In the genomic region with DNA sequence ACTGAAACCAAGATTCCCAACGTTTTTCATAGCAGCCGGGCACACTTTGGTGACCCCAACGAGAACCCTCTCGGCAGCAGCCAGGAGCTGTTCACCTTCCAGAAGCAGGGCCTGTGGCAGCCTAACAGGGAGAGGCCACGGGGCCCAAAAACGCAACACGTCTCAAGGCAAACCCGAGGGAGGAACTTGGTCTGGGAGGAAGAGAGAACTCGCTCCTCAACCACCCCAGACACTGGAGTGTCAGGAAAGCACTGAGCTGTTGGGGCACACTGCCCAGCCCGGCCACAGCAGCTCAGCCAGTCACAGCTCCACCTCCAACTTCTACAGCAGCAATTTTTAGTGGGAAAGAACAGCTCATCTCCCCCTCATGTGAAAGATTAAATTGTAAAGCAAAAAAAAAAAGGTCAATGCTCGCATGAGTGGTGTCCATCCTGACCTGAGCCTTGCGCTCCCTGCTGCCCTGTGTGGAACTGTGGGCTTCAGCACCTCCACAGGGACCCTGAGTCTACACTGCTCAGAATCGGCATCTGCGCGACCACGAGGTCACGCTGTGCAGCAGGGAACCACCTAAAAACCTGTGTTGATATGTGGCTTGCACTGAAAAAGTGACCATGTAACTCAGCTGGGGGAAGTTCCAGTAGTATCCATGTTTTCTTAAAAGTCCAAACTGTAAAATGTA, we compare ENCODE assay signal across 21 cellular contexts. TPM values are rescaled to one million over a fixed set of nuclear protein-coding genes. Genes with fewer than 3 reads are reported as not detected.
DNase-seq lines count a peak whose midpoint lies in the region; ATAC-seq and TF ChIP-seq lines count a peak whose summit lies in the region.
"Had no signal": no experiment of that assay in that cellular context is flagged by ENCODE, and none has a peak within 500 bp of the region (broad histone marks: within the 10 kb centered on the region; RNA-seq: fewer than 3 reads in every experiment).

No MANE protein-coding gene starts in this region.

- no peaks in the 10 kb centered on the region for H3K27me3 Mint-ChIP-seq in activated T-cell treated with anti-CD3 and anti-CD28 coated beads, Interleukin-2, amount 50 U/mL, for 24 hours
- H3K27me3 Mint-ChIP-seq in activated T-cell treated with anti-CD3 and anti-CD28 coated beads, Interleukin-2, amount 50 U/mL, for 4 hours (ENCODE audit: low read depth): no peaks in the 10 kb centered on the region
- H3K27me3 Mint-ChIP-seq: activated naive CD8-positive, alpha-beta T cell; CD8-positive, alpha-beta memory T cell had no signal

- H3K9me3 Mint-ChIP-seq in activated T-cell treated with anti-CD3 and anti-CD28 coated beads, Interleukin-2, amount 50 U/mL, for 24 hours: no peaks in the 10 kb centered on the region
- no peaks in the 10 kb centered on the region for H3K9me3 Mint-ChIP-seq in activated T-cell treated with anti-CD3 and anti-CD28 coated beads, Interleukin-2, amount 50 U/mL, for 4 hours
- H3K9me3 Mint-ChIP-seq: CD8-positive, alpha-beta memory T cell had no signal

- no peaks in the 10 kb centered on the region for H3K9me3 ChIP-seq in esophagus squamous epithelium
- no peaks in the 10 kb centered on the region for H3K9me3 ChIP-seq in ovary
- no peaks in the 10 kb centered on the region for H3K9me3 ChIP-seq in upper lobe of right lung
- H3K9me3 ChIP-seq: mucosa of descending colon, SJCRH30, stomach had no signal

- H3K4me3 Mint-ChIP-seq in activated T-cell treated with anti-CD3 and anti-CD28 coated beads, Interleukin-2, amount 50 U/mL, for 24 hours: no peak overlapping the region
- H3K4me3 Mint-ChIP-seq in activated T-cell treated with anti-CD3 and anti-CD28 coated beads, Interleukin-2, amount 50 U/mL, for 4 hours: no peak overlapping the region
- H3K4me3 Mint-ChIP-seq: activated naive CD8-positive, alpha-beta T cell; CD8-positive, alpha-beta memory T cell had no signal

- H3K27me3 ChIP-seq in esophagus squamous epithelium (no peaks in the 10 kb centered on the region), ovary (no peaks in the 10 kb centered on the region), upper lobe of right lung (no peaks in the 10 kb centered on the region)
- H3K27me3 ChIP-seq: cardiac muscle cell, SJCRH30, stomach had no signal

- H3K27ac Mint-ChIP-seq in activated T-cell treated with anti-CD3 and anti-CD28 coated beads, Interleukin-2, amount 50 U/mL, for 24 hours: peak overlapping the region; percentile 33
- H3K27ac Mint-ChIP-seq: activated naive CD8-positive, alpha-beta T cell had no signal

- no peak for TF ChIP-seq EP300 in ovary (IDR thresholded peaks at IDR 0.05)

- ATAC-seq in activated T-cell treated with anti-CD3 and anti-CD28 coated beads, Interleukin-2, amount 50 U/mL, for 4 hours: no peak
- ATAC-seq in upper lobe of right lung (no peak), GM19395 (IDR thresholded peaks at IDR 0.05; ENCODE audit: unreplicated experiment) (no peak), GM18511 (IDR thresholded peaks at IDR 0.05; ENCODE audit: unreplicated experiment) (no peak)
- ATAC-seq: mucosa of descending colon had no signal

- H3K4me1 Mint-ChIP-seq in activated T-cell treated with anti-CD3 and anti-CD28 coated beads, Interleukin-2, amount 50 U/mL, for 24 hours (ENCODE audit: low read depth): no peaks in the 10 kb centered on the region
- H3K4me1 Mint-ChIP-seq in activated T-cell treated with anti-CD3 and anti-CD28 coated beads, Interleukin-2, amount 50 U/mL, for 4 hours (ENCODE audit: low read depth): no peaks in the 10 kb centered on the region
- H3K4me1 Mint-ChIP-seq: CD8-positive, alpha-beta memory T cell had no signal

- peaks cover 29 to 94% (median 54%) of the 10 kb centered on the region in 3 donors for H3K4me1 ChIP-seq in esophagus squamous epithelium
- peaks cover 52% of the 10 kb centered on the region for H3K4me1 ChIP-seq in ovary (ENCODE audit: insufficient read depth)
- H3K4me1 ChIP-seq in upper lobe of right lung: no peaks in the 10 kb centered on the region
- H3K4me1 ChIP-seq: parathyroid adenoma, SJCRH30 had no signal

- peaks cover 98% of the 10 kb centered on the region for H3K36me3 Mint-ChIP-seq in activated T-cell treated with anti-CD3 and anti-CD28 coated beads, Interleukin-2, amount 50 U/mL, for 24 hours (ENCODE audit: low read depth)
- H3K36me3 Mint-ChIP-seq in activated T-cell treated with anti-CD3 and anti-CD28 coated beads, Interleukin-2, amount 50 U/mL, for 4 hours (ENCODE audit: insufficient read depth): peaks cover 39% of the 10 kb centered on the region

- intact Hi-C loops in esophagus squamous epithelium (cut with DNase I): no loop called here
- intact Hi-C loops in ovary (cut with DNase I): loop anchor here in 1 of 4 donors (5.0 kb wide), 1 partner anchor 78 kb away; the partner anchor contains the start of gene ECM2
- intact Hi-C loops in upper lobe of right lung (cut with DNase I): no loop called here

- H3K36me3 ChIP-seq in esophagus squamous epithelium: peaks cover 0 to 94% (median 28%) of the 10 kb centered on the region in 3 donors
- no peaks in the 10 kb centered on the region for H3K36me3 ChIP-seq in ovary
- peaks cover 60% of the 10 kb centered on the region for H3K36me3 ChIP-seq in upper lobe of right lung

- TF ChIP-seq CTCF in esophagus squamous epithelium (IDR thresholded peaks at IDR 0.05) (no peak), ovary (IDR thresholded peaks at IDR 0.05) (no peak), upper lobe of right lung (IDR thresholded peaks at IDR 0.05) (no peak)

- 70 to 71% methylated on average over 11 to 16 of the region's 17 CpGs for WGBS in esophagus squamous epithelium, 2 donors
- WGBS in ovary, 3 donors: 42 to 59% (median 47%) methylated on average over 17 of the region's 17 CpGs

- DNase-seq in activated T-cell treated with anti-CD3 and anti-CD28 coated beads, Interleukin-2, amount 50 U/mL, for 24 hours: no peak
- no peak for DNase-seq in activated T-cell treated with anti-CD3 and anti-CD28 coated beads, Interleukin-2, amount 50 U/mL, for 4 hours
- DNase-seq in esophagus squamous epithelium (lab: John Stamatoyannopoulos, UW) (no peak), ovary (peak in 3 of 5 donors; percentile 56 to 66 (median 58)), upper lobe of right lung (no peak), globus pallidus (ENCODE audit: low spot score) (no peak)
- DNase-seq: 8988T; activated CD8-positive, alpha-beta memory T cell treated with anti-CD3 and anti-CD28 coated beads, Interleukin-2, amount 50 U/mL, for 4 hours; CD8-positive, alpha-beta memory T cell; DND-41; glutamatergic neuron; mucosa of descending colon; NCI-H146; NCI-H345; SJCRH30; stomach had no signal

- H3K4me3 ChIP-seq in esophagus squamous epithelium (no peak overlapping the region), ovary (no peak overlapping the region), upper lobe of right lung (no peak overlapping the region)
- H3K4me3 ChIP-seq: cardiac muscle cell, mucosa of descending colon, SJCRH30, stomach had no signal

- no peak for TF ChIP-seq POLR2A in esophagus squamous epithelium (IDR thresholded peaks at IDR 0.05)
- TF ChIP-seq POLR2A in ovary (IDR thresholded peaks at IDR 0.05): no peak

- H3K27ac ChIP-seq in esophagus squamous epithelium (peak overlapping the region; percentile 81 to 92 (median 84)), ovary (peak overlapping the region; percentile 79 to 90), upper lobe of right lung (peak overlapping the region; percentile 26)
- H3K27ac ChIP-seq: cardiac muscle cell, parathyroid adenoma, SJCRH30 had no signal

RNA-seq across cellular contexts. Expression of gene IPPK, which starts 55.0 kb away (rescaled TPM):
- total RNA-seq in activated T-cell treated with anti-CD3 and anti-CD28 coated beads, Interleukin-2, amount 50 U/mL, for 4 hours: 10 to 100 TPM; 12.8 to 14.6 (median 14.5) TPM
- 10 to 100 TPM; 41.8 to 86.9 (median 46.1) TPM for total RNA-seq in esophagus squamous epithelium
- 1 to 10 TPM; 5.7 to 8.5 (median 7.1) TPM for total RNA-seq in ovary
- polyA plus RNA-seq in ovary: 1 to 10 TPM; 4.7 to 6.2 TPM
- total RNA-seq in upper lobe of right lung: 9.6 TPM

Comparison
In these comparisons a context has a peak if more than half of its experiments do, and no peak if none do; other contexts are left out.
1. DNase-seq: peak in ovary (3 of 5); none in activated T-cell treated with anti-CD3 and anti-CD28 coated beads, Interleukin-2, amount 50 U/mL, for 24 hours (single experiment), activated T-cell treated with anti-CD3 and anti-CD28 coated beads, Interleukin-2, amount 50 U/mL, for 4 hours (single experiment), esophagus squamous epithelium (single experiment), upper lobe of right lung (single experiment) and globus pallidus (single experiment).
2. H3K27ac ChIP-seq: peak in every context shown above with its lines; median percentile 84 in esophagus squamous epithelium; 84 in ovary; 26 in upper lobe of right lung.